Comparison of ENCODE assay signal across 21 cellular contexts in genomic region chr6:168121308-168121665, GRCh38. TPM values are rescaled to one million over a fixed set of nuclear protein-coding genes. Genes with fewer than 3 reads are reported as not detected.
DNase-seq lines count a peak whose midpoint lies in the region; ATAC-seq and TF ChIP-seq lines count a peak whose summit lies in the region.
"Had no signal": no experiment of that assay in that cellular context is flagged by ENCODE, and none has a peak within 500 bp of the region (broad histone marks: within the 10 kb centered on the region; RNA-seq: fewer than 3 reads in every experiment).

No MANE protein-coding gene starts in this region.

- intact Hi-C loops in activated CD4-positive, alpha-beta T cell treated with anti-CD3 and anti-CD28 coated beads for 36 hours (cut with DNase I, micrococcal nuclease) = no loop called here
- intact Hi-C loops in activated T-helper 2 cell treated with anti-CD3 and anti-CD28 coated beads, Interferon-gamma antibody, Interleukin-2, Interleukin-4, amounts not matched to agents 10 μg/mL and 5 μg/mL and 100 μg/mL, durations not matched to agents 14 hours and 24 hours and 36 hours (cut with micrococcal nuclease) = no loop called here

- no peak for TF ChIP-seq CTCF in progenitor cell of endocrine pancreas (IDR thresholded peaks at IDR 0.05; ENCODE audit: unreplicated experiment)

- ATAC-seq in activated CD4-positive, alpha-beta T cell treated with anti-CD3 and anti-CD28 coated beads for 36 hours = peak; percentile 57
- ATAC-seq in stimulated activated memory B cell treated with anti-CD40 and anti-IgM and Interleukin-4, amounts not matched to agents 10 μg/mL and 1 μg/mL and 100 μg/mL, for 72 hours = no peak
- ATAC-seq: foreskin keratinocyte, right lobe of liver had no signal

- no peaks in the 10 kb centered on the region for H3K27me3 Mint-ChIP-seq in activated CD4-positive, alpha-beta T cell treated with anti-CD3 and anti-CD28 coated beads for 36 hours
- no peaks in the 10 kb centered on the region for H3K27me3 Mint-ChIP-seq in activated T-helper 2 cell treated with anti-CD3 and anti-CD28 coated beads, Interferon-gamma antibody, Interleukin-2, Interleukin-4, amounts not matched to agents 10 μg/mL and 5 μg/mL and 100 μg/mL, durations not matched to agents 14 hours and 24 hours and 36 hours (ENCODE audit: low read depth)
- peaks cover 29% of the 10 kb centered on the region for H3K27me3 Mint-ChIP-seq in progenitor cell of endocrine pancreas
- H3K27me3 Mint-ChIP-seq in stimulated activated memory B cell treated with anti-CD40 and anti-IgM and Interleukin-4, amounts not matched to agents 10 μg/mL and 1 μg/mL and 100 μg/mL, for 72 hours = no peaks in the 10 kb centered on the region

- no peak overlapping the region for H3K27ac Mint-ChIP-seq in activated CD4-positive, alpha-beta T cell treated with anti-CD3 and anti-CD28 coated beads for 36 hours
- peak overlapping the region; percentile 35 for H3K27ac Mint-ChIP-seq in activated T-helper 2 cell treated with anti-CD3 and anti-CD28 coated beads, Interferon-gamma antibody, Interleukin-2, Interleukin-4, amounts not matched to agents 10 μg/mL and 5 μg/mL and 100 μg/mL, durations not matched to agents 14 hours and 24 hours and 36 hours
- no peak overlapping the region for H3K27ac Mint-ChIP-seq in progenitor cell of endocrine pancreas
- H3K27ac Mint-ChIP-seq in stimulated activated memory B cell treated with anti-CD40 and anti-IgM and Interleukin-4, amounts not matched to agents 10 μg/mL and 1 μg/mL and 100 μg/mL, for 72 hours = no peak overlapping the region

- no peaks in the 10 kb centered on the region for H3K36me3 Mint-ChIP-seq in activated CD4-positive, alpha-beta T cell treated with anti-CD3 and anti-CD28 coated beads for 36 hours (ENCODE audit: low read depth)
- no peaks in the 10 kb centered on the region for H3K36me3 Mint-ChIP-seq in activated T-helper 2 cell treated with anti-CD3 and anti-CD28 coated beads, Interferon-gamma antibody, Interleukin-2, Interleukin-4, amounts not matched to agents 10 μg/mL and 5 μg/mL and 100 μg/mL, durations not matched to agents 14 hours and 24 hours and 36 hours (ENCODE audit: low read depth)
- H3K36me3 Mint-ChIP-seq in progenitor cell of endocrine pancreas (ENCODE audit: insufficient read depth) = no peaks in the 10 kb centered on the region
- no peaks in the 10 kb centered on the region for H3K36me3 Mint-ChIP-seq in stimulated activated memory B cell treated with anti-CD40 and anti-IgM and Interleukin-4, amounts not matched to agents 10 μg/mL and 1 μg/mL and 100 μg/mL, for 72 hours

- DNase-seq in activated CD4-positive, alpha-beta T cell treated with anti-CD3 and anti-CD28 coated beads for 36 hours = peak; percentile 15
- DNase-seq in activated CD4-positive, alpha-beta T cell treated with anti-CD3 and anti-CD28 coated beads, Interleukin-2, amount 50 U/mL, for 1 hour = no peak
- peak; percentile 4 for DNase-seq in D341Med (ENCODE audit: low spot score)
- DNase-seq in activated T-helper 2 cell treated with anti-CD3 and anti-CD28 coated beads, Interferon-gamma antibody, Interleukin-2, Interleukin-4, amounts not matched to agents 10 μg/mL and 5 μg/mL and 100 μg/mL, durations not matched to agents 14 hours and 24 hours and 36 hours (ENCODE audit: low spot score) = peak; percentile 0
- peak; percentile 5 for DNase-seq in progenitor cell of endocrine pancreas (ENCODE audit: low spot score, unreplicated experiment)
- DNase-seq in middle frontal gyrus (ENCODE audit: extremely low spot score, low spot score) = no peak
- no peak for DNase-seq in GF-D8 (lab: John Stamatoyannopoulos, UW)
- DNase-seq: DMS79 treated with DMSO at 0.1 percent for 48 hours; effector CD4-positive, alpha-beta T cell; erythroblast; foreskin keratinocyte; hippocampal formation; Kasumi-1; NCI-H1092 treated with DMSO at 0.1 percent for 48 hours; NCI-H2081; PC-9; right lobe of liver; SHP77 treated with DMSO at 0.1 percent for 48 hours; trophoblast cell had no signal

- H3K4me3 Mint-ChIP-seq in activated CD4-positive, alpha-beta T cell treated with anti-CD3 and anti-CD28 coated beads for 36 hours = no peak overlapping the region
- no peak overlapping the region for H3K4me3 Mint-ChIP-seq in activated T-helper 2 cell treated with anti-CD3 and anti-CD28 coated beads, Interferon-gamma antibody, Interleukin-2, Interleukin-4, amounts not matched to agents 10 μg/mL and 5 μg/mL and 100 μg/mL, durations not matched to agents 14 hours and 24 hours and 36 hours (ENCODE audit: low read depth)
- no peak overlapping the region for H3K4me3 Mint-ChIP-seq in progenitor cell of endocrine pancreas (ENCODE audit: low read depth)
- H3K4me3 Mint-ChIP-seq in stimulated activated memory B cell treated with anti-CD40 and anti-IgM and Interleukin-4, amounts not matched to agents 10 μg/mL and 1 μg/mL and 100 μg/mL, for 72 hours = no peak overlapping the region

- POLR2A ChIA-PET in activated CD4-positive, alpha-beta T cell treated with anti-CD3 and anti-CD28 coated beads for 36 hours (lab: Charles Lee) = no interaction called here

- H3K9me3 Mint-ChIP-seq in activated CD4-positive, alpha-beta T cell treated with anti-CD3 and anti-CD28 coated beads for 36 hours (ENCODE audit: low read depth) = peaks cover 3% of the 10 kb centered on the region
- no peaks in the 10 kb centered on the region for H3K9me3 Mint-ChIP-seq in activated T-helper 2 cell treated with anti-CD3 and anti-CD28 coated beads, Interferon-gamma antibody, Interleukin-2, Interleukin-4, amounts not matched to agents 10 μg/mL and 5 μg/mL and 100 μg/mL, durations not matched to agents 14 hours and 24 hours and 36 hours
- H3K9me3 Mint-ChIP-seq in progenitor cell of endocrine pancreas (ENCODE audit: low read depth) = peaks cover 3% of the 10 kb centered on the region
- H3K9me3 Mint-ChIP-seq in stimulated activated memory B cell treated with anti-CD40 and anti-IgM and Interleukin-4, amounts not matched to agents 10 μg/mL and 1 μg/mL and 100 μg/mL, for 72 hours = no peaks in the 10 kb centered on the region

- H3K4me1 Mint-ChIP-seq in activated CD4-positive, alpha-beta T cell treated with anti-CD3 and anti-CD28 coated beads for 36 hours = peaks cover 3% of the 10 kb centered on the region
- peaks cover 2% of the 10 kb centered on the region for H3K4me1 Mint-ChIP-seq in activated T-helper 2 cell treated with anti-CD3 and anti-CD28 coated beads, Interferon-gamma antibody, Interleukin-2, Interleukin-4, amounts not matched to agents 10 μg/mL and 5 μg/mL and 100 μg/mL, durations not matched to agents 14 hours and 24 hours and 36 hours (ENCODE audit: low read depth)
- H3K4me1 Mint-ChIP-seq in progenitor cell of endocrine pancreas (ENCODE audit: low read depth) = peaks cover 4% of the 10 kb centered on the region
- no peaks in the 10 kb centered on the region for H3K4me1 Mint-ChIP-seq in stimulated activated memory B cell treated with anti-CD40 and anti-IgM and Interleukin-4, amounts not matched to agents 10 μg/mL and 1 μg/mL and 100 μg/mL, for 72 hours

- CTCF ChIA-PET in activated CD4-positive, alpha-beta T cell treated with anti-CD3 and anti-CD28 coated beads for 36 hours (lab: Charles Lee) = no interaction called here

RNA-seq across cellular contexts. Expression of gene FRMD1, which starts 42.3 kb away (rescaled TPM):
- total RNA-seq in activated CD4-positive, alpha-beta T cell treated with anti-CD3 and anti-CD28 coated beads for 36 hours = not detected
- total RNA-seq in activated T-helper 2 cell treated with anti-CD3 and anti-CD28 coated beads, Interferon-gamma antibody, Interleukin-2, Interleukin-4, amounts not matched to agents 10 μg/mL and 5 μg/mL and 100 μg/mL, durations not matched to agents 14 hours and 24 hours and 36 hours = not detected in 2 replicates
- not detected in 2 replicates for total RNA-seq in progenitor cell of endocrine pancreas
- total RNA-seq: A172, foreskin keratinocyte, PC-9 had no signal

Comparison
In these comparisons a context has a peak if more than half of its experiments do, and no peak if none do; other contexts are left out.
1. DNase-seq: peak in activated CD4-positive, alpha-beta T cell treated with anti-CD3 and anti-CD28 coated beads for 36 hours (single experiment), D341Med (single experiment), activated T-helper 2 cell treated with anti-CD3 and anti-CD28 coated beads, Interferon-gamma antibody, Interleukin-2, Interleukin-4, amounts not matched to agents 10 μg/mL and 5 μg/mL and 100 μg/mL, durations not matched to agents 14 hours and 24 hours and 36 hours (single experiment) and progenitor cell of endocrine pancreas (single experiment); none in activated CD4-positive, alpha-beta T cell treated with anti-CD3 and anti-CD28 coated beads, Interleukin-2, amount 50 U/mL, for 1 hour (single experiment), middle frontal gyrus (single experiment) and GF-D8 (single experiment).